In the genomic region with DNA sequence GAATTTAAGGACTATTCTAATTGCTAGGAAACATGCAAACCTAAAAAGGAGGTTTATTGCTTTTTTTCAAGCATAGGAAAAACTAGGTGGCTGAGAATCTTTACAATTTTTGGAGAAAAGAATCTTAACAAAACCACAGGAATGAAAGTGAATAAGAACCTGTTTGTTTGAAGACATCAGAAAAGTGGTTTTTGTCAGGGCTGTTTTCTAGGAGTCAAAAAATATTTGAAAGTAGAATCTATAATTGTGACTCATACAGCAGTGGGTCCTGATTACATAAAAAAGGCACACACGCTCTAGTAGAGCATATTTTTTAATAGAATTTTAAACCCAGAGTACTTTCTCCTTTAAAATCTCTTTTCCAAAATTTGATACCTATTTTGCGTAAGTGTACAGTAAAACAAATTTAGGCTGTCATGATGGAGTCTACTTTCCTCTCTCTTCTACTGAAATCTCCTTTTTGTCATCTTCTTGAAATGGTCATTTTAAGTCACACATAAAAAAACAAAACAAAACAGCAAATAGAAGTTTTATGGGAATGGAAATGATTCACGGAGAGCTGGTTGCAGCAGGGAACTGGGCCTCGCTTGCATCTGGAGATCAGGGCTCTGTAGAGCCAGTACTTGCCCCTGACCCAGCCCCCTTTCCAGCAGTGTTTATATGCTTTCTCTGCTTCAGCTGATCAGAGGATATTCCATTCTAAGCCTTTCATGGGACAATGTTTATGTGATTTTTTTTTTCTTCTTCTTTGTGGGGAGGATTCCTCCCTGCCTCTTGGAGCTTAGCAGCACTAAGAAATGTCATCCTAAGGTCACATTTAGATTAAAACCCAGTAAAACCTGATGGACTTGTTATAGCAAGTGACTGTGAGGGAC, we compare ENCODE assay signal across 8 cellular contexts. TPM values are rescaled to one million over a fixed set of nuclear protein-coding genes. Genes with fewer than 3 reads are reported as not detected.
DNase-seq lines count a peak whose midpoint lies in the region; ATAC-seq and TF ChIP-seq lines count a peak whose summit lies in the region.

No MANE protein-coding gene starts in this region.

- H3K36me3 ChIP-seq in WERI-Rb-1 (no peaks in the 10 kb centered on the region), right atrium auricular region (no peaks in the 10 kb centered on the region)

- peaks cover 6% of the 10 kb centered on the region for H3K36me3 Mint-ChIP-seq in stimulated activated effector memory CD8-positive, alpha-beta T cell treated with anti-CD3 and anti-CD28 coated beads, Interleukin-12 subunit alpha, Interleukin-12 subunit beta, amount 100 ng/mL, for 72 hours

- H3K4me3 ChIP-seq in WERI-Rb-1 (ENCODE audit: low read depth, low read length) (peak overlapping the region; percentile 46), right atrium auricular region (peak overlapping the region in 1 of 2 donors; percentile 24)

- peak; percentile 46 for ATAC-seq in stimulated activated effector memory CD8-positive, alpha-beta T cell treated with anti-CD3 and anti-CD28 coated beads, Interleukin-12 subunit alpha, Interleukin-12 subunit beta, amount 100 ng/mL, for 72 hours

- peak overlapping the region; percentile 73 for H3K4me3 Mint-ChIP-seq in stimulated activated effector memory CD8-positive, alpha-beta T cell treated with anti-CD3 and anti-CD28 coated beads, Interleukin-12 subunit alpha, Interleukin-12 subunit beta, amount 100 ng/mL, for 72 hours

- H3K4me1 Mint-ChIP-seq in stimulated activated effector memory CD8-positive, alpha-beta T cell treated with anti-CD3 and anti-CD28 coated beads, Interleukin-12 subunit alpha, Interleukin-12 subunit beta, amount 100 ng/mL, for 72 hours, result peaks cover 40% of the 10 kb centered on the region

- TF ChIP-seq CTCF in WERI-Rb-1 (IDR thresholded peaks at IDR 0.05; ENCODE audit: low read depth, low read length) (no peak), right atrium auricular region (IDR thresholded peaks at IDR 0.05) (no peak)

- H3K27ac ChIP-seq in WERI-Rb-1 (peak overlapping the region; percentile 53; the same call in 1 of the 2 replicates), right atrium auricular region (peak overlapping the region; percentile 74 to 80)

- H3K9me3 Mint-ChIP-seq in stimulated activated effector memory CD8-positive, alpha-beta T cell treated with anti-CD3 and anti-CD28 coated beads, Interleukin-12 subunit alpha, Interleukin-12 subunit beta, amount 100 ng/mL, for 72 hours, result no peaks in the 10 kb centered on the region

- H3K27me3 ChIP-seq in WERI-Rb-1 (ENCODE audit: insufficient read depth, low read depth, severe bottlenecking) (no peaks in the 10 kb centered on the region), right atrium auricular region (no peaks in the 10 kb centered on the region)

- H3K9me3 ChIP-seq in WERI-Rb-1 (ENCODE audit: severe bottlenecking) (no peaks in the 10 kb centered on the region), right atrium auricular region (no peaks in the 10 kb centered on the region)

- peak overlapping the region; percentile 94 for H3K27ac Mint-ChIP-seq in stimulated activated effector memory CD8-positive, alpha-beta T cell treated with anti-CD3 and anti-CD28 coated beads, Interleukin-12 subunit alpha, Interleukin-12 subunit beta, amount 100 ng/mL, for 72 hours

- peaks cover 0 to 34% of the 10 kb centered on the region in 2 donors for H3K4me1 ChIP-seq in right atrium auricular region

- DNase-seq in H4 (ENCODE audit: low spot score), result peak; percentile 23
- DNase-seq in WERI-Rb-1, result peak; percentile 32
- no peak for DNase-seq in right atrium auricular region (ENCODE audit: low spot score)
- DNase-seq in stimulated activated effector memory CD8-positive, alpha-beta T cell treated with anti-CD3 and anti-CD28 coated beads, Interleukin-12 subunit alpha, Interleukin-12 subunit beta, amount 100 ng/mL, for 72 hours (ENCODE audit: low spot score in 2 of 2), result no peak
- no peak for DNase-seq in HuH-7.5 (ENCODE audit: low spot score)
- DNase-seq in germinal center (ENCODE audit: low spot score), result no peak
- DNase-seq in dedifferentiated amniotic fluid mesenchymal stem cell (ENCODE audit: extremely low spot score), result no peak
- no peak for DNase-seq in putamen (ENCODE audit: low spot score)

RNA-seq across cellular contexts. Expression of a gene that starts 59.1 kb away (rescaled TPM):
- 5.5 and 5.7 TPM in 2 replicates for total RNA-seq in H4 (2014; rRNA removed; shearing (Covaris generic))
- total RNA-seq in right atrium auricular region, result 10 to 100 TPM; 10.3 to 10.9 TPM

Comparison
In these comparisons a context has a peak if more than half of its experiments do, and no peak if none do; other contexts are left out.
1. DNase-seq: peak in H4 (single experiment) and WERI-Rb-1 (single experiment); none in right atrium auricular region (single experiment), stimulated activated effector memory CD8-positive, alpha-beta T cell treated with anti-CD3 and anti-CD28 coated beads, Interleukin-12 subunit alpha, Interleukin-12 subunit beta, amount 100 ng/mL, for 72 hours (0 of 2), HuH-7.5 (single experiment), germinal center (single experiment), dedifferentiated amniotic fluid mesenchymal stem cell (single experiment) and putamen (single experiment).